ENCODE assay signal across 8 cellular contexts in genomic region chr15:40044717-40045571, GRCh38. TPM values are rescaled to one million over a fixed set of nuclear protein-coding genes. Genes with fewer than 3 reads are reported as not detected.
DNase-seq lines count a peak whose midpoint lies in the region; ATAC-seq and TF ChIP-seq lines count a peak whose summit lies in the region.

No MANE protein-coding gene starts in this region.

- H3K27me3 ChIP-seq in HUES48 (ENCODE audit: control insufficient read depth, insufficient read depth, low read length) = no peaks in the 10 kb centered on the region
- H3K27me3 ChIP-seq in OCI-LY1 (ENCODE audit: insufficient read depth, low read length) = no peaks in the 10 kb centered on the region

- TF ChIP-seq CTCF in OCI-LY1 (IDR thresholded peaks at IDR 0.05; ENCODE audit: low read length) = peak; percentile 99

- H4K20me1 ChIP-seq in OCI-LY1 (ENCODE audit: insufficient read depth, low read length) = no peaks in the 10 kb centered on the region

- peaks cover 56 to 59% of the 10 kb centered on the region in 2 donors for H3K4me1 Mint-ChIP-seq in natural killer cell treated with Interleukin-12 subunit alpha and Interleukin-12 subunit beta and Interleukin-15 and Interleukin-18, amount 100 ng/mL, for 72 hours (ENCODE audit: low read depth in 2 of 2)

- no peaks in the 10 kb centered on the region for H3K79me2 ChIP-seq in OCI-LY1 (ENCODE audit: insufficient read depth, low read length)

- no peaks in the 10 kb centered on the region for H3K9me3 ChIP-seq in HUES48 (ENCODE audit: control insufficient read depth, insufficient read depth, low read length)
- H3K9me3 ChIP-seq in OCI-LY1 (ENCODE audit: low read length) = no peaks in the 10 kb centered on the region

- no peaks in the 10 kb centered on the region for H3K36me3 Mint-ChIP-seq in natural killer cell treated with Interleukin-12 subunit alpha and Interleukin-12 subunit beta and Interleukin-15 and Interleukin-18, amount 100 ng/mL, for 72 hours

- H3K36me3 ChIP-seq in HUES48 (ENCODE audit: control insufficient read depth, insufficient read depth, low read length) = no peaks in the 10 kb centered on the region
- no peaks in the 10 kb centered on the region; the same call in 1 of the 2 replicates for H3K36me3 ChIP-seq in OCI-LY1 (ENCODE audit: insufficient read depth, low read length)

- no peaks in the 10 kb centered on the region for H3K9me2 ChIP-seq in OCI-LY1 (ENCODE audit: low read depth, low read length)

- peak overlapping the region; percentile 52 for H3K4me2 ChIP-seq in OCI-LY1 (ENCODE audit: low read length)

- H3K4me3 Mint-ChIP-seq in natural killer cell treated with Interleukin-12 subunit alpha and Interleukin-12 subunit beta and Interleukin-15 and Interleukin-18, amount 100 ng/mL, for 72 hours = peak overlapping the region; percentile 49

- no peaks in the 10 kb centered on the region for H3F3A ChIP-seq in OCI-LY1 (ENCODE audit: insufficient read depth, low read length)

- peak; percentile 61 for ATAC-seq in GM21447 (IDR thresholded peaks at IDR 0.05; ENCODE audit: unreplicated experiment)
- ATAC-seq in natural killer cell treated with Interleukin-12 subunit alpha and Interleukin-12 subunit beta and Interleukin-15 and Interleukin-18, amount 100 ng/mL, for 72 hours = peak; percentile 90 to 96

- H3K4me1 ChIP-seq in HUES48 (ENCODE audit: control insufficient read depth, insufficient read depth, low read length) (peaks cover 23% of the 10 kb centered on the region), OCI-LY1 (ENCODE audit: insufficient read depth, low read length, severe bottlenecking) (peaks cover 83% of the 10 kb centered on the region)

- peak overlapping the region; percentile 41 for H3K4me3 ChIP-seq in HUES48 (ENCODE audit: low read depth, low read length)
- H3K4me3 ChIP-seq in OCI-LY1 (ENCODE audit: low read depth, low read length, poor library complexity, severe bottlenecking) = peak overlapping the region; percentile 16

- H3K9me3 Mint-ChIP-seq in natural killer cell treated with Interleukin-12 subunit alpha and Interleukin-12 subunit beta and Interleukin-15 and Interleukin-18, amount 100 ng/mL, for 72 hours = no peaks in the 10 kb centered on the region

- DNase-seq in DMS 273 (lab: John Stamatoyannopoulos, UW; ENCODE audit: unreplicated experiment) (peak; percentile 84), activated T-cell treated with anti-CD3 and anti-CD28 coated beads for 48 hours (ENCODE audit: low read depth) (peak; percentile 85), fibroblast of gingiva (ENCODE audit: low read depth) (peak; percentile 67)
- peak; percentile 91 for DNase-seq in natural killer cell treated with Interleukin-12 subunit alpha and Interleukin-12 subunit beta and Interleukin-15 and Interleukin-18, amount 100 ng/mL, for 72 hours (ENCODE audit: low spot score)
- peak; percentile 38 to 75 (median 68) for DNase-seq in stimulated activated naive CD4-positive, alpha-beta T cell (lab: John Stamatoyannopoulos, UW)

- H3K9ac ChIP-seq in HUES48 (ENCODE audit: low read depth, low read length) = no peak overlapping the region
- peak overlapping the region; percentile 56; the same call in 1 of the 2 replicates for H3K9ac ChIP-seq in OCI-LY1 (ENCODE audit: low read length)

- no peaks in the 10 kb centered on the region for H3K27me3 Mint-ChIP-seq in natural killer cell treated with Interleukin-12 subunit alpha and Interleukin-12 subunit beta and Interleukin-15 and Interleukin-18, amount 100 ng/mL, for 72 hours

- H3K27ac Mint-ChIP-seq in natural killer cell treated with Interleukin-12 subunit alpha and Interleukin-12 subunit beta and Interleukin-15 and Interleukin-18, amount 100 ng/mL, for 72 hours = peak overlapping the region; percentile 30 to 84

- H2AFZ ChIP-seq in OCI-LY1 (ENCODE audit: low read length) = no peak overlapping the region

- H3K27ac ChIP-seq in HUES48 (ENCODE audit: low read depth, low read length) (no peak overlapping the region), OCI-LY1 (ENCODE audit: low read depth, low read length, poor library complexity, severe bottlenecking) (peak overlapping the region; percentile 96)

RNA-seq across cellular contexts. Expression of gene SRP14, which starts 6.0 kb away (rescaled TPM):
- total RNA-seq in natural killer cell treated with Interleukin-12 subunit alpha and Interleukin-12 subunit beta and Interleukin-15 and Interleukin-18, amount 100 ng/mL, for 72 hours = 100 to 1,000 TPM in 1 of 2 donors, 10 to 100 TPM in 1; 92.6 to 137 TPM
